In the genomic region with DNA sequence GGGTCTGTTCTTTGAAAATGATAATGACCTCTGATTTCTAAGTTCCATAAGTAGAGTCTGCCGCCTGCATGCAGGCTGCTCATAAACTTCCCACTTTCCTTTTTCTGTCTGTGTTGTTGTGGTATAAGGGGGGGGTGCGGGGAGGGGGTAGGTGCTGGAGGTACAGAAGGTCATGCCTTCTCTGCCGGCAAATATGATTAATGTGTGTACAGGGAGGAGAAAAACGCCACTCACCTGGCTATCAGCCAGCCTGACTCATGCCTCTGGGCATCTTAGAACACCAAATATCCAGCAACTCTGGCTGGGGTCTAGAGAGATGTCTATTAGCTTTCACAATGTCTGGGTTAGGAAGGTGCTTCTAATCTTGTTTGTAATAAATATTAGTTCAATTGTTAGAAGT, we compare ENCODE assay signal across 8 cellular contexts.
A peak's percentile ranks its signal among the peaks of the same experiment; 100 is the strongest.
DNase-seq lines count a peak whose midpoint lies in the region; ATAC-seq and TF ChIP-seq lines count a peak whose summit lies in the region.

No MANE protein-coding gene starts in this region.

- no peaks in the 10 kb centered on the region for H3K9me3 ChIP-seq in muscle layer of duodenum (ENCODE audit: control insufficient read depth in 1 of 2, low read length in 2 of 2)

- H3K36me3 Mint-ChIP-seq in WTC11: no peaks in the 10 kb centered on the region

- POLR2A ChIA-PET in WTC11 (lab: Charles Lee): no interaction called here

- no peak overlapping the region for H3K4me3 Mint-ChIP-seq in WTC11

- H3K27me3 ChIP-seq in muscle layer of duodenum (ENCODE audit: low read depth, low read length): no peaks in the 10 kb centered on the region

- peaks cover 44% of the 10 kb centered on the region for H3K27me3 Mint-ChIP-seq in WTC11 (ENCODE audit: low read depth)

- no peak overlapping the region for H3K27ac Mint-ChIP-seq in WTC11

- peak overlapping the region; percentile 35 for H3K27ac ChIP-seq in muscle layer of duodenum (ENCODE audit: low read length)

- peaks cover 66% of the 10 kb centered on the region for H3K4me1 Mint-ChIP-seq in WTC11

- CTCF ChIA-PET in WTC11 (lab: Charles Lee): interaction anchor here (2.6 kb wide), 1 partner anchor 30 kb away, joined by 16 read pairs; no protein-coding TSS in a partner anchor

- DNase-seq in NCI-H146 (lab: John Stamatoyannopoulos, UW): peak; percentile 73
- peak; percentile 97 for DNase-seq in choroid plexus epithelial cell (ENCODE audit: low read depth)
- no peak for DNase-seq in GM19238 (ENCODE audit: insufficient read length, low spot score)
- no peak for DNase-seq in WTC11 (ENCODE audit: low spot score)

- no peaks in the 10 kb centered on the region for H3K9me3 Mint-ChIP-seq in WTC11

- TF ChIP-seq CTCF in choroid plexus epithelial cell (conservative IDR thresholded peaks at IDR 0.05; ENCODE audit: low read depth, low read length): peak; percentile 17
- TF ChIP-seq CTCF in WTC11 (IDR thresholded peaks at IDR 0.05): no peak

- H3K4me3 ChIP-seq in choroid plexus epithelial cell (ENCODE audit: low read depth, low read length) (peak overlapping the region; percentile 9), muscle layer of duodenum (ENCODE audit: low read depth in 1 of 2, low read length in 2 of 2) (no peak overlapping the region)

- ATAC-seq in GM19043 (IDR thresholded peaks at IDR 0.05; ENCODE audit: low read depth, unreplicated experiment) (peak; percentile 46), GM18517 (IDR thresholded peaks at IDR 0.05; ENCODE audit: unreplicated experiment) (no peak), HG02981 (IDR thresholded peaks at IDR 0.05; ENCODE audit: unreplicated experiment) (no peak), WTC11 (no peak)

- H3K36me3 ChIP-seq in muscle layer of duodenum (ENCODE audit: control insufficient read depth in 1 of 2, insufficient read depth in 2 of 2, low read length in 2 of 2): no peaks in the 10 kb centered on the region

- peaks cover 0 to 33% of the 10 kb centered on the region in 2 donors for H3K4me1 ChIP-seq in muscle layer of duodenum (ENCODE audit: control insufficient read depth in 1 of 2, insufficient read depth in 2 of 2, low read length in 2 of 2)

TF ChIP-seq in WTC11, 78 proteins besides CTCF, POLR2A, EP300 and RAD21:
- TF ChIP-seq ZNF423 (CRISPR knock-in tag; IDR thresholded peaks at IDR 0.05) (no peak), HMGA2 (CRISPR knock-in tag; IDR thresholded peaks at IDR 0.05) (no peak), MXD4 (CRISPR knock-in tag; IDR thresholded peaks at IDR 0.05; ENCODE audit: borderline replicate concordance) (no peak), ZNF416 (CRISPR knock-in tag; IDR thresholded peaks at IDR 0.05) (no peak), ZNF138 (CRISPR knock-in tag; conservative IDR thresholded peaks at IDR 0.05) (no peak), FOXK1 (CRISPR knock-in tag; IDR thresholded peaks at IDR 0.05) (no peak), RELA (CRISPR knock-in tag; IDR thresholded peaks at IDR 0.05; ENCODE audit: borderline replicate concordance) (no peak)
- TF ChIP-seq, protein P1, sequence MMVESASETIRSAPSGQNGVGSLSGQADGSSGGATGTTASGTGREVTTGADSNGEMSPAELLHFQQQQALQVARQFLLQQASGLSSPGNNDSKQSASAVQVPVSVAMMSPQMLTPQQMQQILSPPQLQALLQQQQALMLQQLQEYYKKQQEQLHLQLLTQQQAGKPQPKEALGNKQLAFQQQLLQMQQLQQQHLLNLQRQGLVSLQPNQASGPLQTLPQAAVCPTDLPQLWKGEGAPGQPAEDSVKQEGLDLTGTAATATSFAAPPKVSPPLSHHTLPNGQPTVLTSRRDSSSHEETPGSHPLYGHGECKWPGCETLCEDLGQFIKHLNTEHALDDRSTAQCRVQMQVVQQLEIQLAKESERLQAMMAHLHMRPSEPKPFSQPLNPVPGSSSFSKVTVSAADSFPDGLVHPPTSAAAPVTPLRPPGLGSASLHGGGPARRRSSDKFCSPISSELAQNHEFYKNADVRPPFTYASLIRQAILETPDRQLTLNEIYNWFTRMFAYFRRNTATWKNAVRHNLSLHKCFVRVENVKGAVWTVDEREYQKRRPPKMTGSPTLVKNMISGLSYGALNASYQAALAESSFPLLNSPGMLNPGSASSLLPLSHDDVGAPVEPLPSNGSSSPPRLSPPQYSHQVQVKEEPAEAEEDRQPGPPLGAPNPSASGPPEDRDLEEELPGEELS (CRISPR knock-in tag; IDR thresholded peaks at IDR 0.05): no peak
- TF ChIP-seq, protein P2, sequence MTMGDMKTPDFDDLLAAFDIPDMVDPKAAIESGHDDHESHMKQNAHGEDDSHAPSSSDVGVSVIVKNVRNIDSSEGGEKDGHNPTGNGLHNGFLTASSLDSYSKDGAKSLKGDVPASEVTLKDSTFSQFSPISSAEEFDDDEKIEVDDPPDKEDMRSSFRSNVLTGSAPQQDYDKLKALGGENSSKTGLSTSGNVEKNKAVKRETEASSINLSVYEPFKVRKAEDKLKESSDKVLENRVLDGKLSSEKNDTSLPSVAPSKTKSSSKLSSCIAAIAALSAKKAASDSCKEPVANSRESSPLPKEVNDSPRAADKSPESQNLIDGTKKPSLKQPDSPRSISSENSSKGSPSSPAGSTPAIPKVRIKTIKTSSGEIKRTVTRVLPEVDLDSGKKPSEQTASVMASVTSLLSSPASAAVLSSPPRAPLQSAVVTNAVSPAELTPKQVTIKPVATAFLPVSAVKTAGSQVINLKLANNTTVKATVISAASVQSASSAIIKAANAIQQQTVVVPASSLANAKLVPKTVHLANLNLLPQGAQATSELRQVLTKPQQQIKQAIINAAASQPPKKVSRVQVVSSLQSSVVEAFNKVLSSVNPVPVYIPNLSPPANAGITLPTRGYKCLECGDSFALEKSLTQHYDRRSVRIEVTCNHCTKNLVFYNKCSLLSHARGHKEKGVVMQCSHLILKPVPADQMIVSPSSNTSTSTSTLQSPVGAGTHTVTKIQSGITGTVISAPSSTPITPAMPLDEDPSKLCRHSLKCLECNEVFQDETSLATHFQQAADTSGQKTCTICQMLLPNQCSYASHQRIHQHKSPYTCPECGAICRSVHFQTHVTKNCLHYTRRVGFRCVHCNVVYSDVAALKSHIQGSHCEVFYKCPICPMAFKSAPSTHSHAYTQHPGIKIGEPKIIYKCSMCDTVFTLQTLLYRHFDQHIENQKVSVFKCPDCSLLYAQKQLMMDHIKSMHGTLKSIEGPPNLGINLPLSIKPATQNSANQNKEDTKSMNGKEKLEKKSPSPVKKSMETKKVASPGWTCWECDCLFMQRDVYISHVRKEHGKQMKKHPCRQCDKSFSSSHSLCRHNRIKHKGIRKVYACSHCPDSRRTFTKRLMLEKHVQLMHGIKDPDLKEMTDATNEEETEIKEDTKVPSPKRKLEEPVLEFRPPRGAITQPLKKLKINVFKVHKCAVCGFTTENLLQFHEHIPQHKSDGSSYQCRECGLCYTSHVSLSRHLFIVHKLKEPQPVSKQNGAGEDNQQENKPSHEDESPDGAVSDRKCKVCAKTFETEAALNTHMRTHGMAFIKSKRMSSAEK (CRISPR knock-in tag; IDR thresholded peaks at IDR 0.05; ENCODE audit: borderline replicate concordance): no peak
- TF ChIP-seq, protein P3, sequence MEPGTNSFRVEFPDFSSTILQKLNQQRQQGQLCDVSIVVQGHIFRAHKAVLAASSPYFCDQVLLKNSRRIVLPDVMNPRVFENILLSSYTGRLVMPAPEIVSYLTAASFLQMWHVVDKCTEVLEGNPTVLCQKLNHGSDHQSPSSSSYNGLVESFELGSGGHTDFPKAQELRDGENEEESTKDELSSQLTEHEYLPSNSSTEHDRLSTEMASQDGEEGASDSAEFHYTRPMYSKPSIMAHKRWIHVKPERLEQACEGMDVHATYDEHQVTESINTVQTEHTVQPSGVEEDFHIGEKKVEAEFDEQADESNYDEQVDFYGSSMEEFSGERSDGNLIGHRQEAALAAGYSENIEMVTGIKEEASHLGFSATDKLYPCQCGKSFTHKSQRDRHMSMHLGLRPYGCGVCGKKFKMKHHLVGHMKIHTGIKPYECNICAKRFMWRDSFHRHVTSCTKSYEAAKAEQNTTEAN (CRISPR knock-in tag; IDR thresholded peaks at IDR 0.05): no peak

Comparison
In these comparisons a context has a peak if more than half of its experiments do, and no peak if none do; other contexts are left out.
1. DNase-seq: peak in NCI-H146 (single experiment) and choroid plexus epithelial cell (single experiment); none in GM19238 (single experiment) and WTC11 (single experiment).